ENCODE assay signal across 33 cellular contexts in the genomic region with DNA sequence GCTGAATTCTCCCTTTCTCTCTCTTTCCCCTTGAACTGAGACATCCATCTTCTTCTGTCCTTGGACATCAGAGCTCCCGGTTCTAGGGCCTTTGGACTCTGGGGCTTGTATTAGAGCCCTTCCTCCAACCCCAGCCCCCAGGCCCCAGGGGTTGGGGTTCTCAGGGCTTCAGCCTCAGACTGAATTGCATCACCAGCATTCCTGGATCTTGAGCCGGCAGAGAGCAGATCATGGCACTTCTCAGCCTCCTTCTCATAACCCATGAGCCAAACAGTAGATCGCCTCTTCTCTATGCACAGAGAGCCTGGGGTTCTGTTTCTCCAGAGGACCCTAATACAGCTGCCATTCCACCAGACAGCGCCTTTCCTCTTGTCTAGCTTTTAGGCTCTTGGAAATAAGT. TPM values are rescaled to one million over a fixed set of nuclear protein-coding genes. Genes with fewer than 3 reads are reported as not detected.
DNase-seq lines count a peak whose midpoint lies in the region; ATAC-seq and TF ChIP-seq lines count a peak whose summit lies in the region.
"Had no signal": no experiment of that assay in that cellular context is flagged by ENCODE, and none has a peak within 500 bp of the region (broad histone marks: within the 10 kb centered on the region; RNA-seq: fewer than 3 reads in every experiment).

No MANE protein-coding gene starts in this region.

- H3K9me3 Mint-ChIP-seq in HFFc6, result no peaks in the 10 kb centered on the region; the same call in 1 of the 2 replicates
- H3K9me3 Mint-ChIP-seq: activated naive CD8-positive, alpha-beta T cell treated with anti-CD3 and anti-CD28 coated beads, Interleukin-2, amount 10 ng/mL, durations not matched to agents 7 days and 5 days; CD4-positive, alpha-beta T cell; central memory CD8-positive, alpha-beta T cell; stimulated activated naive B cell treated with anti-CD40 and anti-IgM and Interleukin-4, amounts not matched to agents 10 μg/mL and 1 μg/mL and 100 μg/mL, for 72 hours had no signal

- no peak overlapping the region for H3K4me3 Mint-ChIP-seq in HFFc6
- H3K4me3 Mint-ChIP-seq: activated CD8-positive, alpha-beta T cell treated with anti-CD3 and anti-CD28 coated beads, Interleukin-2, amount 10 ng/mL, durations not matched to agents 7 days and 5 days; activated naive CD8-positive, alpha-beta T cell treated with anti-CD3 and anti-CD28 coated beads, Interleukin-2, amount 10 ng/mL, durations not matched to agents 7 days and 5 days; CD4-positive, alpha-beta T cell; central memory CD8-positive, alpha-beta T cell; neural crest cell; stimulated activated naive B cell treated with anti-CD40 and anti-IgM and Interleukin-4, amounts not matched to agents 10 μg/mL and 1 μg/mL and 100 μg/mL, for 72 hours had no signal

- no peaks in the 10 kb centered on the region for H3K9me3 ChIP-seq in sigmoid colon
- H3K9me3 ChIP-seq: heart left ventricle, right lobe of liver, suprapubic skin, upper lobe of right lung had no signal

- peaks cover 8% of the 10 kb centered on the region for H3K27me3 Mint-ChIP-seq in HFFc6 (ENCODE audit: insufficient read depth)

- DNase-seq in HFFc6, result peak; percentile 29
- peak; percentile 45 to 53 for DNase-seq in cardiac fibroblast (ENCODE audit: low read depth in 2 of 2)
- DNase-seq in foreskin fibroblast, result peak; percentile 58 to 78
- DNase-seq in NCI-H2196 treated with DMSO at 0.1 percent for 48 hours (lab: John Stamatoyannopoulos, UW; ENCODE audit: unreplicated experiment), result no peak
- DNase-seq in sigmoid colon, result no peak
- DNase-seq: activated CD8-positive, alpha-beta T cell treated with anti-CD3 and anti-CD28 coated beads, Interleukin-2, amount 10 ng/mL, durations not matched to agents 7 days and 5 days; activated effector memory CD4-positive, alpha-beta T cell treated with anti-CD3 and anti-CD28 coated beads, Interleukin-2, amount 50 U/mL, for 16 hours; activated naive CD8-positive, alpha-beta T cell treated with anti-CD3 and anti-CD28 coated beads, Interleukin-2, amount 10 ng/mL, durations not matched to agents 7 days and 5 days; activated T-cell treated with anti-CD3 and anti-CD28 coated beads for 4 hours; CD4-positive, alpha-beta T cell; heart left ventricle; KG1; MM.1S; NCI-H1436 treated with DMSO at 0.1 percent for 48 hours; NCI-H2107; NCI-H446 treated with DMSO at 0.1 percent for 48 hours; NCI-H82; stimulated activated CD4-positive, alpha-beta T cell treated with anti-CD3 and anti-CD28 coated beads, Interleukin-15, amount 100 ng/mL, for 24 hours; stimulated activated naive B cell treated with anti-CD40 and anti-IgM and Interleukin-4, amounts not matched to agents 10 μg/mL and 1 μg/mL and 100 μg/mL, for 72 hours; T-helper 1 cell had no signal

- H3K4me3 ChIP-seq in cardiac fibroblast (replicated peaks in 1 of 2; ENCODE audit: low read depth in 2 of 2, low read length in 2 of 2), result no peak overlapping the region
- no peak overlapping the region for H3K4me3 ChIP-seq in foreskin fibroblast (ENCODE audit: low read depth in 1 of 2, low read length in 2 of 2)
- no peak overlapping the region for H3K4me3 ChIP-seq in sigmoid colon
- H3K4me3 ChIP-seq: dorsolateral prefrontal cortex, heart left ventricle, lung, right lobe of liver, suprapubic skin, upper lobe of right lung had no signal

- H3K36me3 ChIP-seq in sigmoid colon, result no peaks in the 10 kb centered on the region
- H3K36me3 ChIP-seq: heart left ventricle, right lobe of liver, suprapubic skin, upper lobe of right lung had no signal

- peaks cover 15% of the 10 kb centered on the region for H3K36me3 Mint-ChIP-seq in HFFc6 (ENCODE audit: low read depth)
- H3K36me3 Mint-ChIP-seq: activated naive CD8-positive, alpha-beta T cell treated with anti-CD3 and anti-CD28 coated beads, Interleukin-2, amount 10 ng/mL, durations not matched to agents 7 days and 5 days; stimulated activated naive B cell treated with anti-CD40 and anti-IgM and Interleukin-4, amounts not matched to agents 10 μg/mL and 1 μg/mL and 100 μg/mL, for 72 hours had no signal

- no peak overlapping the region for H3K27ac ChIP-seq in sigmoid colon
- H3K27ac ChIP-seq: dorsolateral prefrontal cortex, parathyroid adenoma, right lobe of liver, suprapubic skin, upper lobe of right lung had no signal

- H3K4me1 ChIP-seq in sigmoid colon, result peaks cover 0 to 7% (median 3%) of the 10 kb centered on the region in 4 donors
- H3K4me1 ChIP-seq: parathyroid adenoma, right lobe of liver, upper lobe of right lung had no signal

- H3K27ac Mint-ChIP-seq in HFFc6, result peak overlapping the region; percentile 82
- H3K27ac Mint-ChIP-seq: activated CD8-positive, alpha-beta T cell treated with anti-CD3 and anti-CD28 coated beads, Interleukin-2, amount 10 ng/mL, durations not matched to agents 7 days and 5 days; activated naive CD8-positive, alpha-beta T cell treated with anti-CD3 and anti-CD28 coated beads, Interleukin-2, amount 10 ng/mL, durations not matched to agents 7 days and 5 days; CD4-positive, alpha-beta T cell; stimulated activated naive B cell treated with anti-CD40 and anti-IgM and Interleukin-4, amounts not matched to agents 10 μg/mL and 1 μg/mL and 100 μg/mL, for 72 hours had no signal

- TF ChIP-seq POLR2A in sigmoid colon (IDR thresholded peaks at IDR 0.05), result no peak

- peaks cover 0 to 23% (median 3%) of the 10 kb centered on the region in 3 donors for H3K27me3 ChIP-seq in sigmoid colon
- H3K27me3 ChIP-seq: right lobe of liver, suprapubic skin had no signal

- WGBS in sigmoid colon, 2 donors, result 90 to 91% methylated on average over 4 of the region's 4 CpGs

- TF ChIP-seq CTCF in HFFc6 (IDR thresholded peaks at IDR 0.05) (no peak), cardiac fibroblast (IDR thresholded peaks at IDR 0.05; ENCODE audit: low read depth, low read length) (no peak), foreskin fibroblast (IDR thresholded peaks at IDR 0.05; ENCODE audit: low read depth, low read length) (no peak), sigmoid colon (IDR thresholded peaks at IDR 0.05) (no peak)

- H3K4me1 Mint-ChIP-seq in HFFc6 (ENCODE audit: low read depth), result peaks cover 44% of the 10 kb centered on the region
- H3K4me1 Mint-ChIP-seq: central memory CD8-positive, alpha-beta T cell had no signal

- intact Hi-C loops in sigmoid colon (cut with DNase I), result no loop called here

- no peak for TF ChIP-seq EP300 in sigmoid colon (IDR thresholded peaks at IDR 0.05)

- ATAC-seq in HG03469 (IDR thresholded peaks at IDR 0.05; ENCODE audit: unreplicated experiment), result no peak
- ATAC-seq in GM21737 (IDR thresholded peaks at IDR 0.05; ENCODE audit: unreplicated experiment), result no peak
- ATAC-seq: activated CD8-positive, alpha-beta T cell treated with anti-CD3 and anti-CD28 coated beads, Interleukin-2, amount 10 ng/mL, durations not matched to agents 7 days and 5 days; heart left ventricle; stimulated activated naive B cell treated with anti-CD40 and anti-IgM and Interleukin-4, amounts not matched to agents 10 μg/mL and 1 μg/mL and 100 μg/mL, for 72 hours; upper lobe of right lung had no signal

RNA-seq across cellular contexts. Expression of a gene that starts 25.4 kb away (rescaled TPM):
- total RNA-seq in HFFc6 (2021; fragmentation: NEBNext Ultra II Directional; extraction: Animal tissue kit (Norgen Biotek cat#: 25700)), result not detected
- not detected for total RNA-seq in sigmoid colon
- polyA plus RNA-seq in sigmoid colon, result not detected
- total RNA-seq: activated CD8-positive, alpha-beta T cell treated with anti-CD3 and anti-CD28 coated beads, Interleukin-2, amount 10 ng/mL, durations not matched to agents 7 days and 5 days; activated naive CD8-positive, alpha-beta T cell treated with anti-CD3 and anti-CD28 coated beads, Interleukin-2, amount 10 ng/mL, durations not matched to agents 7 days and 5 days; CD4-positive, alpha-beta T cell; heart left ventricle; lung; mucosa of gallbladder; neural crest cell; right lobe of liver; RPMI7951; SK-MEL-5; suprapubic skin; upper lobe of right lung had no signal
- polyA plus RNA-seq: heart left ventricle had no signal

RNA-seq across cellular contexts. Expression of a gene that starts 27.5 kb away (rescaled TPM):
- not detected for total RNA-seq in HFFc6 (2021; fragmentation: NEBNext Ultra II Directional; extraction: Animal tissue kit (Norgen Biotek cat#: 25700))
- not detected for total RNA-seq in sigmoid colon
- not detected for polyA plus RNA-seq in sigmoid colon
- total RNA-seq: activated CD8-positive, alpha-beta T cell treated with anti-CD3 and anti-CD28 coated beads, Interleukin-2, amount 10 ng/mL, durations not matched to agents 7 days and 5 days; activated naive CD8-positive, alpha-beta T cell treated with anti-CD3 and anti-CD28 coated beads, Interleukin-2, amount 10 ng/mL, durations not matched to agents 7 days and 5 days; CD4-positive, alpha-beta T cell; dorsolateral prefrontal cortex; heart left ventricle; mucosa of gallbladder; neural crest cell; right lobe of liver; RPMI7951; SK-MEL-5; suprapubic skin; upper lobe of right lung had no signal
- polyA plus RNA-seq: heart left ventricle had no signal

Comparison
In these comparisons a context has a peak if more than half of its experiments do, and no peak if none do; other contexts are left out.
1. DNase-seq: peak in HFFc6 (single experiment), cardiac fibroblast (2 of 2) and foreskin fibroblast (2 of 2); none in NCI-H2196 treated with DMSO at 0.1 percent for 48 hours (single experiment) and sigmoid colon (single experiment).